ENCODE assay signal across 1 cellular context in genomic region chr16:84026601-84027000, GRCh38.
TF ChIP-seq lines count a peak whose summit lies in the region.

No MANE protein-coding gene starts in this region.

TF ChIP-seq in GM23338, 12 proteins besides CTCF, POLR2A, EP300 and RAD21 (continued from another document):
- TF ChIP-seq ZNF462 (CRISPR knock-in tag; IDR thresholded peaks at IDR 0.05) (no peak), NANOG (IDR thresholded peaks at IDR 0.05; ENCODE audit: borderline replicate concordance) (no peak), ZNF114 (CRISPR knock-in tag; IDR thresholded peaks at IDR 0.05) (no peak), EZH2 (IDR thresholded peaks at IDR 0.05; ENCODE audit: low read depth, unreplicated experiment) (no peak)
